ENCODE assay signal across 9 cellular contexts in the genomic region with DNA sequence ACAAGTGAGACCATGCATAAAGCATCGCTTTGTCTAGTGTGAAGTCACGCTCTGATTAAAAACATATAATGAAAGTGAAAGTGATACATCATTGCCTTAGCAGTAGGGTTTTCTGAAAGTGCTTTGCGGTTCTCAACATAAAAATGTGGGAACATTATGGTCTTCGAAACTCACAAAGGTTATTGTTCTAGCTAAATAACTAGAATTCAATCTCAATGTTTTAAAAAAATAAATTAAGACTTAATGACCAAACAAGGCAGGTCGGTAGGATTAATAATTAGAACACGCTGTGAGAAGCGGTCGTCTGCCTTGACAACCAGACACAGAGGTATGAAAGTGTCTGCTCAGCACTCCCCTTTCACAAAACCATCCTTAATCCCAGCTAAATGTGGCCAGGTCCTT. TPM values are rescaled to one million over a fixed set of nuclear protein-coding genes. Genes with fewer than 3 reads are reported as not detected.
DNase-seq lines count a peak whose midpoint lies in the region; ATAC-seq, FAIRE-seq and TF ChIP-seq lines count a peak whose summit lies in the region.
"Had no signal": no experiment of that assay in that cellular context is flagged by ENCODE, and none has a peak within 500 bp of the region (broad histone marks: within the 10 kb centered on the region; RNA-seq: fewer than 3 reads in every experiment).

No MANE protein-coding gene starts in this region.

- H3K9me3 ChIP-seq in SK-N-MC (ENCODE audit: low read depth, low read length) (no peaks in the 10 kb centered on the region), keratinocyte (ENCODE audit: control insufficient read depth, low read depth, low read length) (no peaks in the 10 kb centered on the region), uterus (no peaks in the 10 kb centered on the region)

- no peak for FAIRE-seq in keratinocyte (lab: Jason Lieb, UNC)

- H3K4me3 ChIP-seq in SK-N-MC: peak overlapping the region; percentile 57
- peak overlapping the region; percentile 10 to 69 (median 68) for H3K4me3 ChIP-seq in keratinocyte (ENCODE audit: control insufficient read depth in 2 of 3, extremely low read depth in 1 of 3, insufficient read depth in 2 of 3, low read depth in 1 of 3, low read length in 3 of 3)
- peak overlapping the region; percentile 18 to 35 for H3K4me3 ChIP-seq in uterus

- H3K36me3 ChIP-seq in SK-N-MC (ENCODE audit: insufficient read depth, low read length): no peaks in the 10 kb centered on the region
- no peaks in the 10 kb centered on the region for H3K36me3 ChIP-seq in keratinocyte (ENCODE audit: control insufficient read depth in 2 of 2, extremely low read depth in 1 of 2, insufficient read depth in 2 of 2, low read length in 2 of 2)
- H3K36me3 ChIP-seq in uterus: no peaks in the 10 kb centered on the region

- DNase-seq in GM03348 (ENCODE audit: low spot score): peak; percentile 25
- no peak for DNase-seq in SK-N-MC (ENCODE audit: low read depth, low spot score)
- no peak for DNase-seq in keratinocyte (ENCODE audit: low read depth, low spot score)
- DNase-seq in uterus: no peak
- DNase-seq in activated CD4-positive, CD25-positive, alpha-beta regulatory T cell treated with anti-CD3 and anti-CD28 coated beads, Interleukin-2, amount 50 U/mL, for 72 hours: no peak
- DNase-seq in hepatic stellate cell (ENCODE audit: low spot score): no peak

- no peak for TF ChIP-seq POLR2A in uterus (IDR thresholded peaks at IDR 0.05)

- H3K4me2 ChIP-seq in keratinocyte (ENCODE audit: control insufficient read depth, extremely low read depth, insufficient read depth, low read depth, low read length): peak overlapping the region; percentile 79

- H3K27me3 ChIP-seq in keratinocyte (ENCODE audit: control insufficient read depth, extremely low read depth, insufficient read depth, low read length): no peaks in the 10 kb centered on the region
- no peaks in the 10 kb centered on the region for H3K27me3 ChIP-seq in uterus

- H3K9ac ChIP-seq in SK-N-MC (ENCODE audit: insufficient read length): no peak overlapping the region
- peak overlapping the region; percentile 18 for H3K9ac ChIP-seq in keratinocyte (ENCODE audit: control insufficient read depth, extremely low read depth, insufficient read depth, low read length)

- H3K79me2 ChIP-seq in keratinocyte (ENCODE audit: control insufficient read depth, insufficient read depth, low read length): no peaks in the 10 kb centered on the region

- no peak overlapping the region for H3K27ac ChIP-seq in SK-N-MC
- no peak overlapping the region for H3K27ac ChIP-seq in keratinocyte (ENCODE audit: control insufficient read depth, insufficient read depth, low read length)
- H3K27ac ChIP-seq in uterus: peak overlapping the region; percentile 9 to 77

- H3K9me1 ChIP-seq in keratinocyte (ENCODE audit: control insufficient read depth, extremely low read depth, insufficient read depth, low read length): no peaks in the 10 kb centered on the region

- H3K4me1 ChIP-seq in keratinocyte (ENCODE audit: control insufficient read depth, extremely low read depth, insufficient read depth, low read length) (no peaks in the 10 kb centered on the region), uterus (no peaks in the 10 kb centered on the region)

- ATAC-seq in GM19468 (IDR thresholded peaks at IDR 0.05; ENCODE audit: extremely low read depth, unreplicated experiment) (peak; percentile 97), HG03521 (IDR thresholded peaks at IDR 0.05; ENCODE audit: unreplicated experiment) (peak; percentile 80)

- H4K20me1 ChIP-seq in keratinocyte (ENCODE audit: control insufficient read depth, extremely low read depth, insufficient read depth, low read length): no peaks in the 10 kb centered on the region

- peak overlapping the region; percentile 86 for H2AFZ ChIP-seq in keratinocyte (ENCODE audit: control insufficient read depth, low read length)

- no peak for TF ChIP-seq CTCF in keratinocyte (optimal IDR thresholded peaks at IDR 0.05 in 1 of 3, IDR thresholded peaks at IDR 0.05 in 1 of 3, conservative IDR thresholded peaks at IDR 0.05 in 1 of 3; ENCODE audit: extremely low read depth in 1 of 3, insufficient read depth in 2 of 3, low read length in 3 of 3)
- TF ChIP-seq CTCF in uterus (IDR thresholded peaks at IDR 0.05): no peak

- intact Hi-C loops in uterus (cut with DNase I; ENCODE audit: low total_unique reads): no loop called here

- dilution Hi-C loops in keratinocyte (cut with MboI; ENCODE audit: extremely low pct_ligation_motif_present, low sequenced_read_pairs): no loop called here

RNA-seq across cellular contexts. Expression of a gene that starts 42.2 kb away (rescaled TPM):
- polyA plus RNA-seq in keratinocyte: not detected in 3 replicates
- not detected for polyA plus RNA-seq in keratinocyte (2011; ENCODE audit: low read depth)
- not detected in 2 replicates for polyA plus RNA-seq in keratinocyte (2011; cell fraction: cytosol; rRNA removed)
- not detected in 2 replicates for polyA plus RNA-seq in keratinocyte (2011; cell fraction: nucleus; rRNA removed)
- not detected in 2 replicates for polyA plus RNA-seq in keratinocyte (2012; ENCODE audit: low replicate concordance)
- not detected in 3 replicates for polyA minus RNA-seq in keratinocyte
- not detected for polyA minus RNA-seq in keratinocyte (2011; cell fraction: cytosol; rRNA and poly(A)+ RNA removed)
- polyA minus RNA-seq in keratinocyte (2011; cell fraction: nucleus; rRNA and poly(A)+ RNA removed): not detected in 2 replicates
- total RNA-seq in uterus: 1 to 10 TPM; 2.6 to 9.5 (median 3.0) TPM
- total RNA-seq: T-helper 2 cell treated with Interferon-gamma antibody and Interleukin-4, amounts not matched to agents 100 ng/mL and 5 ng/mL, for 36 hours had no signal

Comparison
In these comparisons a context has a peak if more than half of its experiments do, and no peak if none do; other contexts are left out.
1. H3K27ac ChIP-seq: peak in uterus (2 of 2); none in SK-N-MC (single experiment) and keratinocyte (single experiment).
2. Peak in every context shown above with its lines, with median percentiles within 50 percentile points of each other: H3K4me3 ChIP-seq.